ENCODE assay signal across 8 cellular contexts in genomic region chr5:131224387-131225191, GRCh38. TPM values are rescaled to one million over a fixed set of nuclear protein-coding genes. Genes with fewer than 3 reads are reported as not detected.
DNase-seq lines count a peak whose midpoint lies in the region; ATAC-seq and TF ChIP-seq lines count a peak whose summit lies in the region.

No MANE protein-coding gene starts in this region.

- DNase-seq in GM12865 (ENCODE audit: low read depth) (peak; percentile 91), NCI-H146 (lab: John Stamatoyannopoulos, UW) (no peak), A673 (ENCODE audit: low spot score) (no peak), GDM1 (lab: John Stamatoyannopoulos, UW) (no peak)
- no peak for DNase-seq in activated CD4-positive, alpha-beta T cell treated with anti-CD3 and anti-CD28 coated beads for 4 hours

- WGBS in gastroesophageal sphincter (ENCODE audit: low coverage in 1 of 2), 2 donors = 36 to 39% methylated on average over 3 of the region's 6 CpGs

- H3K36me3 ChIP-seq in gastroesophageal sphincter = no peaks in the 10 kb centered on the region
- H3K36me3 ChIP-seq in A673 (ENCODE audit: insufficient read depth, low read length, poor library complexity, severe bottlenecking) = no peaks in the 10 kb centered on the region

- no peak for TF ChIP-seq POLR2A in gastroesophageal sphincter (IDR thresholded peaks at IDR 0.05)

- ATAC-seq in GM21360 (IDR thresholded peaks at IDR 0.05; ENCODE audit: unreplicated experiment) (peak; percentile 84), HG03469 (IDR thresholded peaks at IDR 0.05; ENCODE audit: unreplicated experiment) (peak; percentile 87), gastroesophageal sphincter (peak; percentile 58)

- TF ChIP-seq EP300 in gastroesophageal sphincter (IDR thresholded peaks at IDR 0.05) = no peak

- no peak overlapping the region for H3K27ac ChIP-seq in gastroesophageal sphincter
- no peak overlapping the region for H3K27ac ChIP-seq in A673 (ENCODE audit: low read depth, low read length, poor library complexity, severe bottlenecking)

- H3K4me3 ChIP-seq in GM12865 (ENCODE audit: low read depth, low read length) (peak overlapping the region; percentile 49), gastroesophageal sphincter (no peak overlapping the region), A673 (ENCODE audit: low read depth, low read length, poor library complexity, severe bottlenecking) (no peak overlapping the region)

- no peaks in the 10 kb centered on the region for H3K27me3 ChIP-seq in gastroesophageal sphincter
- H3K27me3 ChIP-seq in A673 (replicated peaks; ENCODE audit: insufficient read depth, low read depth, low read length, poor library complexity) = no peaks in the 10 kb centered on the region

- TF ChIP-seq CTCF in GM12865 (IDR thresholded peaks at IDR 0.05; ENCODE audit: insufficient read depth, low read depth, low read length, missing control alignments) (no peak), gastroesophageal sphincter (IDR thresholded peaks at IDR 0.05) (no peak), A673 (conservative IDR thresholded peaks at IDR 0.05; ENCODE audit: low read depth, low read length) (no peak)

- H3K9me3 ChIP-seq in gastroesophageal sphincter (no peaks in the 10 kb centered on the region), A673 (ENCODE audit: low read depth, low read length, poor library complexity, severe bottlenecking) (no peaks in the 10 kb centered on the region)

- POLR2A ChIA-PET in A673 (lab: Charles Lee; ENCODE audit: low non-redundant PET) = no interaction called here

- intact Hi-C loops in A673 (cut with micrococcal nuclease; ENCODE audit: unreplicated experiment) = no loop called here

- BruUV-seq in A673 (replicated peaks; lab: Mats Ljungman, UMichigan) = no TSS peak

- CTCF ChIA-PET in A673 (lab: Charles Lee) = no interaction called here

- H3K4me1 ChIP-seq in gastroesophageal sphincter (peaks cover 7 to 34% (median 7%) of the 10 kb centered on the region in 3 donors), A673 (ENCODE audit: insufficient read depth, low read length, poor library complexity, severe bottlenecking) (no peaks in the 10 kb centered on the region)

RNA-seq across cellular contexts. Expression of gene CDC42SE2, which starts 39.3 kb away (rescaled TPM):
- total RNA-seq in gastroesophageal sphincter (10 to 100 TPM; 25.2 to 38.7 (median 30.1) TPM), A673 (2021) (25.5 and 26.6 TPM in 2 replicates)

RNA-seq across cellular contexts. Expression of gene LYRM7, which starts 53.8 kb away (rescaled TPM):
- 10 to 100 TPM in 3 of 4 donors, 1 to 10 TPM in 1; 5.5 to 36.7 (median 13.2) TPM for total RNA-seq in gastroesophageal sphincter
- 16.9 and 17.3 TPM in 2 replicates for total RNA-seq in A673 (2021)

RNA-seq across cellular contexts. Expression of gene HINT1, which starts 59.5 kb away (rescaled TPM):
- 100 to 1,000 TPM; 120 to 239 (median 209) TPM for total RNA-seq in gastroesophageal sphincter
- 368 and 393 TPM in 2 replicates for total RNA-seq in A673 (2021)
